In the genomic region with DNA sequence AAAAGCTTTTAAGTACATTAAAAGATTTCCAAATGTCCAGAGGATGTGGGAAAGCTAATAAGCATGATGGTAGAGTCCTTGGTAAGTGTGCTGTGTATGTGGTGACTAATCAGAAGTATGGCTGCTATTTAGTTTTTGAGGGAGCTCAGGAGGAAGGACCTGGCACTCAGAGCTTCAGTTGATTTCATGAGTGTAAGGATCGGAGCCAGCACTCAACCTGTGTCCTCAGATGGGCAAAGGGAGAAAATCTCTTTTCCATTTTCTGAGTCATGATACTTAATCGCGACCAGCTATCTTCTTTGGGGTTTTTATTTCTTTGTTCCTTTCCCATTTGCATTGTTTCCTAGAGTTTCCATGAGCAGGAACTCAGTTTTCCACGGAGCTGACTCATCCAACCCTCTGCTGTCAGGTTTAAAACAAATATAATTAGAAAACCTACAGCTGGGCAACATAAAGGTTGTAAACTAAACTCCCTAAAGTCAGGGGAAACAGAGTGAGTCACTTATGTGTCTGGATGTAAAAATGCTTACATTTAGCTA, we compare ENCODE assay signal across 11 cellular contexts.
DNase-seq lines count a peak whose midpoint lies in the region; ATAC-seq, FAIRE-seq and TF ChIP-seq lines count a peak whose summit lies in the region.
"Had no signal": no experiment of that assay in that cellular context is flagged by ENCODE, and none has a peak within 500 bp of the region (broad histone marks: within the 10 kb centered on the region; RNA-seq: fewer than 3 reads in every experiment).

No MANE protein-coding gene starts in this region.

- no peak overlapping the region for H2BK12ac ChIP-seq in mesenchymal stem cell (ENCODE audit: low read length in 2 of 2)

- H3K9me3 ChIP-seq in HUES48 (ENCODE audit: control insufficient read depth, insufficient read depth, low read length): no peaks in the 10 kb centered on the region
- no peaks in the 10 kb centered on the region for H3K9me3 ChIP-seq in mesenchymal stem cell (ENCODE audit: control insufficient read depth, low read length)

- no peak overlapping the region for H2AK5ac ChIP-seq in mesenchymal stem cell (ENCODE audit: low read length, severe bottlenecking)

- no peak overlapping the region for H3K27ac Mint-ChIP-seq in natural killer cell treated with Interleukin-12 subunit alpha and Interleukin-12 subunit beta and Interleukin-15 and Interleukin-18, amount 100 ng/mL, for 72 hours
- H3K27ac Mint-ChIP-seq: activated CD4-positive, alpha-beta T cell treated with anti-CD3 and anti-CD28 coated beads, Interleukin-2, amount 10 ng/mL, durations not matched to agents 24 days and 14 days had no signal

- no peak for TF ChIP-seq CTCF in BJ (IDR thresholded peaks at IDR 0.05; ENCODE audit: insufficient read depth, low read depth, low read length)
- TF ChIP-seq CTCF in bronchial epithelial cell (IDR thresholded peaks at IDR 0.05; ENCODE audit: insufficient read depth, low read length, severe bottlenecking): no peak

- ATAC-seq in natural killer cell treated with Interleukin-12 subunit alpha and Interleukin-12 subunit beta and Interleukin-15 and Interleukin-18, amount 100 ng/mL, for 72 hours: no peak
- ATAC-seq in HG03469 (IDR thresholded peaks at IDR 0.05; ENCODE audit: unreplicated experiment): no peak

- H3K79me1 ChIP-seq in mesenchymal stem cell (replicated peaks; ENCODE audit: low read length, poor library complexity, severe bottlenecking): no peaks in the 10 kb centered on the region

- no peaks in the 10 kb centered on the region for H3K9me3 Mint-ChIP-seq in natural killer cell treated with Interleukin-12 subunit alpha and Interleukin-12 subunit beta and Interleukin-15 and Interleukin-18, amount 100 ng/mL, for 72 hours

- no peak overlapping the region for H2BK5ac ChIP-seq in mesenchymal stem cell (ENCODE audit: low read depth, low read length, poor library complexity, severe bottlenecking)

- CTCF ChIA-PET in BJ (lab: Yijun Ruan, JAX): interaction anchor here (0.6 to 10.0 kb wide), 7 partner anchors 10 to 1012 kb away, joined by 3 to 67 read pairs (median 3); no protein-coding TSS in a partner anchor

- H2BK15ac ChIP-seq in mesenchymal stem cell (ENCODE audit: low read depth, poor library complexity, severe bottlenecking): no peak overlapping the region

- no peak overlapping the region for H3K4me2 ChIP-seq in mesenchymal stem cell (ENCODE audit: low read length, poor library complexity, severe bottlenecking)

- peak overlapping the region; percentile 28 for H3K27ac ChIP-seq in HUES48 (ENCODE audit: low read depth, low read length)
- peak overlapping the region; percentile 82 for H3K27ac ChIP-seq in mesenchymal stem cell (ENCODE audit: low read length, poor library complexity, severe bottlenecking)

- DNase-seq in BJ (ENCODE audit: low read depth): peak; percentile 27
- peak; percentile 86 for DNase-seq in bronchial epithelial cell (ENCODE audit: low read depth)
- DNase-seq in mesenchymal stem cell: peak; percentile 94
- no peak for DNase-seq in NCI-H2171 (lab: John Stamatoyannopoulos, UW)
- DNase-seq in natural killer cell treated with Interleukin-12 subunit alpha and Interleukin-12 subunit beta and Interleukin-15 and Interleukin-18, amount 100 ng/mL, for 72 hours (ENCODE audit: low spot score): no peak
- no peak for DNase-seq in NCI-H510A (lab: John Stamatoyannopoulos, UW)
- DNase-seq: activated CD4-positive, alpha-beta T cell treated with anti-CD3 and anti-CD28 coated beads, Interleukin-2, amount 10 ng/mL, durations not matched to agents 24 days and 14 days; OCI-M1; stimulated activated CD8-positive, alpha-beta memory T cell treated with anti-CD3 and anti-CD28 coated beads, Interleukin-4, amount 100 ng/mL, for 48 hours had no signal

- no peaks in the 10 kb centered on the region for H3K27me3 Mint-ChIP-seq in natural killer cell treated with Interleukin-12 subunit alpha and Interleukin-12 subunit beta and Interleukin-15 and Interleukin-18, amount 100 ng/mL, for 72 hours
- H3K27me3 Mint-ChIP-seq: activated CD4-positive, alpha-beta T cell treated with anti-CD3 and anti-CD28 coated beads, Interleukin-2, amount 10 ng/mL, durations not matched to agents 24 days and 14 days had no signal

- H3K36me3 Mint-ChIP-seq in natural killer cell treated with Interleukin-12 subunit alpha and Interleukin-12 subunit beta and Interleukin-15 and Interleukin-18, amount 100 ng/mL, for 72 hours: no peaks in the 10 kb centered on the region

- H3K4me3 ChIP-seq in BJ (ENCODE audit: low read depth, low read length) (no peak overlapping the region), HUES48 (ENCODE audit: low read depth, low read length) (no peak overlapping the region), bronchial epithelial cell (ENCODE audit: low read depth, low read length) (no peak overlapping the region), mesenchymal stem cell (ENCODE audit: insufficient read depth in 1 of 2, low read depth in 1 of 2, low read length in 2 of 2) (no peak overlapping the region)

- peaks cover 3% of the 10 kb centered on the region; the same call in 1 of the 2 replicates for H3K4me1 ChIP-seq in HUES48 (ENCODE audit: control insufficient read depth, insufficient read depth, low read length)
- H3K4me1 ChIP-seq in mesenchymal stem cell (ENCODE audit: control insufficient read depth, insufficient read depth, low read depth, low read length): no peaks in the 10 kb centered on the region

- no peak overlapping the region for H4K91ac ChIP-seq in mesenchymal stem cell (ENCODE audit: low read length)

- POLR2A ChIA-PET in BJ (lab: Charles Lee): no interaction called here

- no peak overlapping the region for H2AFZ ChIP-seq in mesenchymal stem cell (ENCODE audit: low read depth, low read length)

- H3K9ac ChIP-seq in HUES48 (ENCODE audit: low read depth, low read length): no peak overlapping the region
- no peak overlapping the region for H3K9ac ChIP-seq in mesenchymal stem cell (ENCODE audit: low read length)

- no peak overlapping the region for H4K8ac ChIP-seq in mesenchymal stem cell (ENCODE audit: low read length)

- FAIRE-seq in bronchial epithelial cell (lab: Jason Lieb, UNC): peak; percentile 47

- no peak overlapping the region for H2BK120ac ChIP-seq in mesenchymal stem cell (ENCODE audit: low read depth, low read length)

- no peak overlapping the region for H3K14ac ChIP-seq in mesenchymal stem cell (ENCODE audit: low read length in 2 of 2)

- no peak overlapping the region for H3K4me3 Mint-ChIP-seq in natural killer cell treated with Interleukin-12 subunit alpha and Interleukin-12 subunit beta and Interleukin-15 and Interleukin-18, amount 100 ng/mL, for 72 hours
- H3K4me3 Mint-ChIP-seq: activated CD4-positive, alpha-beta T cell treated with anti-CD3 and anti-CD28 coated beads, Interleukin-2, amount 10 ng/mL, durations not matched to agents 24 days and 14 days had no signal

- no peak overlapping the region for H3K23ac ChIP-seq in mesenchymal stem cell (ENCODE audit: low read length in 2 of 2)

- no peaks in the 10 kb centered on the region for H3K36me3 ChIP-seq in BJ (ENCODE audit: control insufficient read depth, insufficient read depth, low read length)
- H3K36me3 ChIP-seq in HUES48 (ENCODE audit: control insufficient read depth, insufficient read depth, low read length): peaks cover 16% of the 10 kb centered on the region; the same call in 1 of the 2 replicates
- no peaks in the 10 kb centered on the region for H3K36me3 ChIP-seq in bronchial epithelial cell (ENCODE audit: control insufficient read depth, insufficient read depth, low read length)
- H3K36me3 ChIP-seq in mesenchymal stem cell (ENCODE audit: control insufficient read depth in 1 of 2, insufficient read depth in 2 of 2, low read depth in 1 of 2, low read length in 2 of 2): peaks cover 0 to 7% of the 10 kb centered on the region in 2 experiments

- peak overlapping the region in 1 of 2 experiments; percentile 44 for H3K18ac ChIP-seq in mesenchymal stem cell (ENCODE audit: low read depth in 1 of 2, low read length in 2 of 2)

- no peaks in the 10 kb centered on the region for H3K4me1 Mint-ChIP-seq in natural killer cell treated with Interleukin-12 subunit alpha and Interleukin-12 subunit beta and Interleukin-15 and Interleukin-18, amount 100 ng/mL, for 72 hours (ENCODE audit: low read depth in 2 of 2)

- H3K27me3 ChIP-seq in BJ (ENCODE audit: control insufficient read depth, insufficient read depth, low read length): no peaks in the 10 kb centered on the region
- no peaks in the 10 kb centered on the region for H3K27me3 ChIP-seq in HUES48 (ENCODE audit: control insufficient read depth, insufficient read depth, low read length)
- H3K27me3 ChIP-seq in bronchial epithelial cell (ENCODE audit: control insufficient read depth, insufficient read depth, low read length): no peaks in the 10 kb centered on the region
- H3K27me3 ChIP-seq in mesenchymal stem cell (ENCODE audit: control insufficient read depth in 1 of 2, insufficient read depth in 1 of 2, low read length in 2 of 2): no peaks in the 10 kb centered on the region

- WGBS in mesenchymal stem cell: 0% methylated on average over 4 of the region's 4 CpGs

- no peak overlapping the region for H3K4ac ChIP-seq in mesenchymal stem cell (ENCODE audit: low read depth in 1 of 2, low read length in 2 of 2)

Comparison
In these comparisons a context has a peak if more than half of its experiments do, and no peak if none do; other contexts are left out.
1. DNase-seq: peak in BJ (single experiment), bronchial epithelial cell (single experiment) and mesenchymal stem cell (single experiment); none in NCI-H2171 (single experiment), natural killer cell treated with Interleukin-12 subunit alpha and Interleukin-12 subunit beta and Interleukin-15 and Interleukin-18, amount 100 ng/mL, for 72 hours (single experiment) and NCI-H510A (single experiment).